In the genomic region with DNA sequence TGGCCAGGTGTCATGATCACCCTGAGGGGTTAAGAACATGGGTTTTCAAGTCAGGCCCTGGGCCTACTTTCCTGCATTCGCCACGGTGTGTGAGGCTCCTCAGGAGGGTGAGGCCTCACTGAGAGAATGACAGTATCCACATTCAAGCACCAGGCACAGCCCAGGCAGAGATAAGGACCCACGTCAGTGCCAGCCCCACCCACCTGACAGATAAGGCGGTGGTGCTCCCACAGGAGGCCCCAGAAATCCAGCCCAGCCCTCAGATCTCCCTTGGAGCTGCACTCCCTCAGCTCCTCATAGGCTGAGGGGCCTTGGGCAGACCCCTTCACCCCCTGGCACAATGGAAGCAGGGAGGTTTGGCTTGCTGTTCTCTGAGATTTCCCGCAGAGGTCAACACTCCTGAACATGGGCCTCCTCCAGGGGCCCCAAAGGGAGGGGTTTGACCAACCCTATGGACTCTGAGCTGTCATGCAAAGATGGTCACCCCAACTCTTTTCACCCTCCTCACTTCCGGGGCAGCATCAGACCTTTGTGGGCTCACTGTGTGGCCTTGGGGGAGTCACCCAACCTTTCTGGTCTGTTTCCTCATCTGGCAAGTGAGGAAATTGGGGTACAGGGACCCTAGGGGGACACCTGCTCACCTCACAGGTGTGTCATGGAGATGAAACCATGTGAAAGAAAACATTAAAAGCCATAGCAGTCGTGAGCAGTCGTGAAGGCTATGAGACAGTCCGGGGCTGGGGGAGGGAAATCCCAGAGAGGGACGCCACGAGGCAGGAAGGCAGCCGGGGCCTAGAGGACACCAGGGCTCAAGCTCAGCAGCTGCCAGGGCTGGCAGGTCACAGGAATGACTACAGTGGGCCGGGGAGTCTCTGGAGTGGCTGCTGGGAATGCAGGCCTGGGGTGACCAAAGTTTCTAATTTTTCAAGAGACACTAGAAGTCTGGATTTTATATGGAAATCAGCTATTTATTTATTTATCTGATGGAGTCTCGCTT, we compare ENCODE assay signal across 12 cellular contexts. TPM values are rescaled to one million over a fixed set of nuclear protein-coding genes. Genes with fewer than 3 reads are reported as not detected.
A peak's percentile ranks its signal among the peaks of the same experiment; 100 is the strongest.
DNase-seq lines count a peak whose midpoint lies in the region; TF ChIP-seq lines count a peak whose summit lies in the region.
"Had no signal": no experiment of that assay in that cellular context is flagged by ENCODE, and none has a peak within 500 bp of the region (broad histone marks: within the 10 kb centered on the region; RNA-seq: fewer than 3 reads in every experiment).

No MANE protein-coding gene starts in this region.

- no peak overlapping the region for H3K4me2 ChIP-seq in Karpas-422 (ENCODE audit: low read depth, low read length, poor library complexity, severe bottlenecking)
- H3K4me2 ChIP-seq in smooth muscle cell = no peak overlapping the region

- intact Hi-C loops in dorsolateral prefrontal cortex (cut with DNase I) = no loop called here

- H3K9ac ChIP-seq in Karpas-422 (ENCODE audit: low read length) (no peak overlapping the region), smooth muscle cell (ENCODE audit: low read depth) (no peak overlapping the region)

- H4K20me1 ChIP-seq in Karpas-422 (ENCODE audit: insufficient read depth, low read depth, low read length) (no peaks in the 10 kb centered on the region), smooth muscle cell (ENCODE audit: low read depth) (no peaks in the 10 kb centered on the region)

- H3K27me3 ChIP-seq in Karpas-422 (ENCODE audit: low read length) (no peaks in the 10 kb centered on the region), dorsolateral prefrontal cortex (no peaks in the 10 kb centered on the region), smooth muscle cell (ENCODE audit: low read depth) (no peaks in the 10 kb centered on the region)

- H3K79me2 ChIP-seq in Karpas-422 (ENCODE audit: low read length) = no peaks in the 10 kb centered on the region
- H3K79me2 ChIP-seq in smooth muscle cell (ENCODE audit: low read depth) = no peaks in the 10 kb centered on the region

- no peaks in the 10 kb centered on the region for H3K9me3 ChIP-seq in Karpas-422 (ENCODE audit: low read length)
- no peaks in the 10 kb centered on the region for H3K9me3 ChIP-seq in smooth muscle cell (replicated peaks; ENCODE audit: low read depth)

- H3K36me3 Mint-ChIP-seq in mesothelial cell of epicardium = no peaks in the 10 kb centered on the region

- H3K4me3 ChIP-seq in Karpas-422 (ENCODE audit: low read length) = no peak overlapping the region
- peak overlapping the region in 8 of 59 donors; percentile 0 to 42 (median 14) for H3K4me3 ChIP-seq in dorsolateral prefrontal cortex
- no peak overlapping the region for H3K4me3 ChIP-seq in smooth muscle cell

- no peak for TF ChIP-seq CTCF in dorsolateral prefrontal cortex (IDR thresholded peaks at IDR 0.05 in 54 of 56, conservative IDR thresholded peaks at IDR 0.05 in 2 of 56; ENCODE audit: low read depth in 1 of 56, partially characterized antibody in 56 of 56)
- TF ChIP-seq CTCF in mesothelial cell of epicardium (IDR thresholded peaks at IDR 0.05; ENCODE audit: unreplicated experiment) = no peak
- no peak for TF ChIP-seq CTCF in smooth muscle cell (IDR thresholded peaks at IDR 0.05; ENCODE audit: borderline replicate concordance, insufficient read depth, poor library complexity, severe bottlenecking)

- peak overlapping the region; percentile 34 for H3K27ac Mint-ChIP-seq in mesothelial cell of epicardium

- H2AFZ ChIP-seq in Karpas-422 (ENCODE audit: low read length) (peak overlapping the region; percentile 50; the same call in 1 of the 2 replicates), smooth muscle cell (ENCODE audit: low read depth) (no peak overlapping the region)

- H3K36me3 ChIP-seq in Karpas-422 (ENCODE audit: insufficient read depth, low read length) = no peaks in the 10 kb centered on the region
- H3K36me3 ChIP-seq in smooth muscle cell (ENCODE audit: low read depth) = no peaks in the 10 kb centered on the region

- H3K27ac ChIP-seq in Karpas-422 (ENCODE audit: low read length) (no peak overlapping the region), dorsolateral prefrontal cortex (peak overlapping the region; percentile 65 to 99 (median 96)), smooth muscle cell (ENCODE audit: low read depth) (no peak overlapping the region)
- H3K27ac ChIP-seq: VCaP had no signal

- no peaks in the 10 kb centered on the region for H3K4me1 ChIP-seq in Karpas-422 (ENCODE audit: low read length)
- peaks cover 14% of the 10 kb centered on the region for H3K4me1 ChIP-seq in smooth muscle cell (ENCODE audit: low read depth)

- H3F3A ChIP-seq in smooth muscle cell (ENCODE audit: low read depth) = no peaks in the 10 kb centered on the region

- H3K9me2 ChIP-seq in Karpas-422 (replicated peaks; ENCODE audit: insufficient read depth, low read length) = no peaks in the 10 kb centered on the region

- H3K4me1 Mint-ChIP-seq in mesothelial cell of epicardium = peaks cover 14% of the 10 kb centered on the region

- no peaks in the 10 kb centered on the region for H3K27me3 Mint-ChIP-seq in mesothelial cell of epicardium (ENCODE audit: low read depth)

- DNase-seq in A172 (ENCODE audit: low spot score) = peak; percentile 69
- DNase-seq in Karpas-422 = no peak
- peak in 2 of 10 donors; percentile 34 to 44 for DNase-seq in dorsolateral prefrontal cortex
- DNase-seq in mesothelial cell of epicardium (ENCODE audit: low spot score in 2 of 2, unreplicated experiment in 2 of 2) = no peak
- DNase-seq in GF-D8 (lab: John Stamatoyannopoulos, UW) = no peak
- no peak for DNase-seq in Ammon's horn (ENCODE audit: low spot score)
- no peak for DNase-seq in smooth muscle cell (lab: John Stamatoyannopoulos, UW; ENCODE audit: unreplicated experiment)
- no peak for DNase-seq in EL
- DNase-seq: activated gamma-delta T cell, AML-193, MM.1S had no signal

- H3K4me3 Mint-ChIP-seq in mesothelial cell of epicardium = no peak overlapping the region

- WGBS in smooth muscle cell (ENCODE audit: low lambda C conversion rate) = 61% methylated on average over 14 of the region's 14 CpGs

- no peaks in the 10 kb centered on the region for H3K9me3 Mint-ChIP-seq in mesothelial cell of epicardium

RNA-seq across cellular contexts. Expression of gene PLLP, which starts 15.4 kb away (rescaled TPM):
- total RNA-seq in A172 (2014; rRNA removed; shearing (Covaris generic)) = 0.55 TPM in 1 of 2 replicates, not detected in the other
- not detected in 2 replicates for total RNA-seq in Karpas-422 (2014; rRNA removed; shearing (Covaris generic); ENCODE audit: low replicate concordance)
- total RNA-seq in dorsolateral prefrontal cortex (100 to 1,000 TPM in 55 of 120 experiments, 10 to 100 TPM in 65; 20.8 to 459 (median 91.3) TPM), mesothelial cell of epicardium (1.1 to 1.8 TPM (median 1.2 TPM) in 3 replicates), smooth muscle cell (0.81 TPM in 1 of 2 replicates, not detected in the other)
- 0.33 and 0.59 TPM in 2 replicates for polyA plus RNA-seq in smooth muscle cell

RNA-seq across cellular contexts. Expression of gene ARL2BP, which starts 24.0 kb away (rescaled TPM):
- total RNA-seq in A172 (2014; rRNA removed; shearing (Covaris generic)) = 165 and 172 TPM in 2 replicates
- total RNA-seq in Karpas-422 (2014; rRNA removed; shearing (Covaris generic); ENCODE audit: low replicate concordance) = 44.5 and 96.8 TPM in 2 replicates
- total RNA-seq in dorsolateral prefrontal cortex (10 to 100 TPM; 36.8 to 68.6 (median 51.1) TPM), mesothelial cell of epicardium (34.4 to 38.2 TPM (median 35.9 TPM) in 3 replicates), smooth muscle cell (78.1 and 85.6 TPM in 2 replicates)
- 68.9 and 88.0 TPM in 2 replicates for polyA plus RNA-seq in smooth muscle cell

Comparison
In these comparisons a context has a peak if more than half of its experiments do, and no peak if none do; other contexts are left out.
1. H3K27ac ChIP-seq: peak in dorsolateral prefrontal cortex (59 of 59); none in Karpas-422 (single experiment) and smooth muscle cell (single experiment).